ENCODE assay signal across 13 cellular contexts in genomic region chr1:7886346-7886745, GRCh38. TPM values are rescaled to one million over a fixed set of nuclear protein-coding genes. Genes with fewer than 3 reads are reported as not detected.
DNase-seq lines count a peak whose midpoint lies in the region; ATAC-seq, FAIRE-seq and TF ChIP-seq lines count a peak whose summit lies in the region.
"Had no signal": no experiment of that assay in that cellular context is flagged by ENCODE, and none has a peak within 500 bp of the region (broad histone marks: within the 10 kb centered on the region; RNA-seq: fewer than 3 reads in every experiment).

No MANE protein-coding gene starts in this region.

- no peak overlapping the region for H3K27ac Mint-ChIP-seq in activated T-helper 17 cell treated with anti-CD3 and anti-CD28 coated beads, Interleukin-2, amount 50 U/mL, for 72 hours
- no peak overlapping the region for H3K27ac Mint-ChIP-seq in naive thymus-derived CD8-positive, alpha-beta T cell
- H3K27ac Mint-ChIP-seq: activated naive CD8-positive, alpha-beta T cell treated with anti-CD3 and anti-CD28 coated beads, Interleukin-2, amount 10 ng/mL, durations not matched to agents 7 days and 5 days; CD4-positive, CD25-positive, alpha-beta regulatory T cell; endodermal cell; nephron had no signal

- peaks cover 26% of the 10 kb centered on the region for H3K27me3 Mint-ChIP-seq in activated T-helper 17 cell treated with anti-CD3 and anti-CD28 coated beads, Interleukin-2, amount 50 U/mL, for 72 hours
- H3K27me3 Mint-ChIP-seq in naive thymus-derived CD8-positive, alpha-beta T cell: peaks cover 4 to 42% (median 12%) of the 10 kb centered on the region in 5 donors

- TF ChIP-seq EP300 in GM12878 (IDR thresholded peaks at IDR 0.05; ENCODE audit: borderline replicate concordance in 1 of 2, control insufficient read depth in 1 of 2, low read depth in 2 of 2, low read length in 2 of 2): no peak

- H3K4me2 ChIP-seq in GM12878 (ENCODE audit: control insufficient read depth, insufficient read depth): no peak overlapping the region

- H3K9me3 ChIP-seq in GM12878 (replicated peaks; ENCODE audit: control insufficient read depth, insufficient read depth, low read length): no peaks in the 10 kb centered on the region
- no peaks in the 10 kb centered on the region for H3K9me3 ChIP-seq in lower lobe of right lung

- H3K4me1 Mint-ChIP-seq in activated T-helper 17 cell treated with anti-CD3 and anti-CD28 coated beads, Interleukin-2, amount 50 U/mL, for 72 hours: peaks cover 5% of the 10 kb centered on the region
- peaks cover 0 to 5% (median 0%) of the 10 kb centered on the region in 4 donors for H3K4me1 Mint-ChIP-seq in naive thymus-derived CD8-positive, alpha-beta T cell
- H3K4me1 Mint-ChIP-seq: activated naive CD8-positive, alpha-beta T cell treated with anti-CD3 and anti-CD28 coated beads, Interleukin-2, amount 10 ng/mL, durations not matched to agents 7 days and 5 days; endodermal cell; nephron had no signal

- peak; percentile 59 for DNase-seq in DMS79 (lab: John Stamatoyannopoulos, UW)
- peak; percentile 98 for DNase-seq in NCI-H1105 treated with DMSO at 0.1 percent for 48 hours (lab: John Stamatoyannopoulos, UW)
- no peak for DNase-seq in GM12878 (ENCODE audit: low read depth, low spot score)
- no peak for DNase-seq in lower lobe of right lung
- no peak for DNase-seq in RCC 7860 (ENCODE audit: low spot score)
- no peak for DNase-seq in naive thymus-derived CD8-positive, alpha-beta T cell
- DNase-seq: activated naive CD8-positive, alpha-beta T cell treated with anti-CD3 and anti-CD28 coated beads, Interleukin-2, amount 10 ng/mL, durations not matched to agents 7 days and 5 days; CD4-positive, CD25-positive, alpha-beta regulatory T cell; endodermal cell; NCI-H226 had no signal

- no peaks in the 10 kb centered on the region for H3K27me3 ChIP-seq in GM12878 (replicated peaks in 1 of 2; ENCODE audit: control insufficient read depth in 2 of 2, insufficient read depth in 2 of 2, low read length in 1 of 2)
- H3K27me3 ChIP-seq in lower lobe of right lung (ENCODE audit: low read depth): no peaks in the 10 kb centered on the region

- H3K79me2 ChIP-seq in GM12878 (ENCODE audit: control insufficient read depth, insufficient read depth, low read length): no peaks in the 10 kb centered on the region

- no peaks in the 10 kb centered on the region for H4K20me1 ChIP-seq in GM12878 (ENCODE audit: control insufficient read depth, insufficient read depth)

- TF ChIP-seq RAD21 in GM12878 (IDR thresholded peaks at IDR 0.05; ENCODE audit: insufficient read depth, low read depth, low read length): no peak

- ATAC-seq in GM12878 (no peak), lower lobe of right lung (peak in 1 of 2 donors; percentile 53), HG03520 (IDR thresholded peaks at IDR 0.05; ENCODE audit: unreplicated experiment) (no peak)
- ATAC-seq in activated T-helper 17 cell treated with anti-CD3 and anti-CD28 coated beads, Interleukin-2, amount 50 U/mL, for 72 hours (replicated peaks): no peak
- no peak for ATAC-seq in naive thymus-derived CD8-positive, alpha-beta T cell

- no peaks in the 10 kb centered on the region for H3K36me3 ChIP-seq in GM12878 (ENCODE audit: control insufficient read depth in 2 of 2, insufficient read depth in 2 of 2, low read length in 1 of 2)
- no peaks in the 10 kb centered on the region for H3K36me3 ChIP-seq in lower lobe of right lung

- CTCF ChIA-PET in GM12878 (lab: Yijun Ruan, JAX): no interaction called here

- in situ Hi-C loops in GM12878 (cut with MboI): no loop called here

- no TSS peak for BruUV-seq in GM12878 (replicated peaks; lab: Mats Ljungman, UMichigan)

- no peak overlapping the region for H2AFZ ChIP-seq in GM12878 (ENCODE audit: control insufficient read depth, low read depth, low read length)

- TF ChIP-seq CTCF in GM12878 (IDR thresholded peaks at IDR 0.05 in 2 of 3, conservative IDR thresholded peaks at IDR 0.05 in 1 of 3; ENCODE audit: control insufficient read depth in 2 of 3, extremely low read depth in 1 of 3, insufficient read depth in 1 of 3, low read depth in 3 of 3, low read length in 3 of 3): no peak
- TF ChIP-seq CTCF in lower lobe of right lung (IDR thresholded peaks at IDR 0.05): no peak

- intact Hi-C loops in GM12878 (cut with micrococcal nuclease; ENCODE audit: unreplicated experiment): no loop called here
- intact Hi-C loops in lower lobe of right lung (cut with DNase I): no loop called here

- POLR2A ChIA-PET in GM12878 (lab: Charles Lee): no interaction called here
- POLR2A ChIA-PET in naive thymus-derived CD8-positive, alpha-beta T cell (lab: Charles Lee): no interaction called here

- H3K9me3 Mint-ChIP-seq in activated T-helper 17 cell treated with anti-CD3 and anti-CD28 coated beads, Interleukin-2, amount 50 U/mL, for 72 hours: no peaks in the 10 kb centered on the region
- H3K9me3 Mint-ChIP-seq in naive thymus-derived CD8-positive, alpha-beta T cell: peaks cover 0 to 10% (median 0%) of the 10 kb centered on the region in 9 donors
- H3K9me3 Mint-ChIP-seq: endodermal cell, nephron had no signal

- no peak overlapping the region for H3K4me3 Mint-ChIP-seq in activated T-helper 17 cell treated with anti-CD3 and anti-CD28 coated beads, Interleukin-2, amount 50 U/mL, for 72 hours
- H3K4me3 Mint-ChIP-seq in naive thymus-derived CD8-positive, alpha-beta T cell: no peak overlapping the region
- H3K4me3 Mint-ChIP-seq: activated naive CD8-positive, alpha-beta T cell treated with anti-CD3 and anti-CD28 coated beads, Interleukin-2, amount 10 ng/mL, durations not matched to agents 7 days and 5 days; CD4-positive, CD25-positive, alpha-beta regulatory T cell; endodermal cell; nephron had no signal

- no peak overlapping the region for H3K9ac ChIP-seq in GM12878 (ENCODE audit: control insufficient read depth, insufficient read depth, low read length)

- SMC1A ChIA-PET in GM12878 (lab: Charles Lee; ENCODE audit: uncharacterized antibody, unreplicated experiment): no interaction called here

- no peak for FAIRE-seq in GM12878 (lab: Jason Lieb, UNC)
- FAIRE-seq in RCC 7860 (lab: Jason Lieb, UNC): no peak

- 35% methylated on average over 8 of the region's 8 CpGs for WGBS in GM12878 (ENCODE audit: insufficient coverage, insufficient replicate concordance, low lambda C conversion rate, missing lambda C conversion rate)

- H3K4me3 ChIP-seq in GM12878 (no peak overlapping the region), lower lobe of right lung (peak overlapping the region; percentile 17)

- H3K36me3 Mint-ChIP-seq in activated T-helper 17 cell treated with anti-CD3 and anti-CD28 coated beads, Interleukin-2, amount 50 U/mL, for 72 hours (ENCODE audit: low read depth): no peaks in the 10 kb centered on the region
- H3K36me3 Mint-ChIP-seq in naive thymus-derived CD8-positive, alpha-beta T cell: peaks cover 0 to 4% (median 0%) of the 10 kb centered on the region in 3 donors
- H3K36me3 Mint-ChIP-seq: CD4-positive, CD25-positive, alpha-beta regulatory T cell had no signal

- H3K4me1 ChIP-seq in GM12878 (ENCODE audit: control insufficient read depth, insufficient read depth, low read length) (no peaks in the 10 kb centered on the region), lower lobe of right lung (peaks cover 8% of the 10 kb centered on the region)

- H3K27ac ChIP-seq in GM12878 (ENCODE audit: control insufficient read depth, insufficient read depth) (no peak overlapping the region), lower lobe of right lung (no peak overlapping the region)

- RAD21 ChIA-PET in GM12878 (lab: Charles Lee; ENCODE audit: unreplicated experiment): no interaction called here

- no peak for TF ChIP-seq POLR2A in GM12878 (IDR thresholded peaks at IDR 0.05; ENCODE audit: low read depth, low read length)

RNA-seq across cellular contexts. Expression of gene UTS2, which starts 33.5 kb away (rescaled TPM):
- total RNA-seq in GM12878 (2013; cell fraction: nucleolus; rRNA removed): not detected in 2 replicates
- total RNA-seq in GM12878 (2014; rRNA removed) (not detected in 2 replicates), GM12878 (2014; rRNA removed; fragmentation: Illumina TruSeq; extraction: Trizol) (not detected in 2 replicates), GM12878 (2021) (not detected in 2 replicates), lower lobe of right lung (not detected)
- not detected for polyA plus RNA-seq in GM12878 (2011; ENCODE audit: low read depth)
- polyA plus RNA-seq in GM12878 (2011; rRNA removed) (not detected in 2 replicates), GM12878 (2014; fragmentation: Illumina TruSeq; extraction: Trizol) (not detected in 2 replicates), GM12878 (2014; fragmentation: Nextera tagmentation; extraction: Ambion mirVana) (not detected), GM12878 (2014; rRNA removed) (not detected in 2 replicates), GM12878 (2016; fragmentation: Nextera tagmentation; extraction: Ambion mirVana) (not detected)
- polyA plus RNA-seq in GM12878 (2011; cell fraction: cytosol; rRNA removed): not detected in 2 replicates
- polyA plus RNA-seq in GM12878 (2011; cell fraction: nucleus; rRNA removed): not detected in 2 replicates
- not detected in 2 replicates for polyA plus RNA-seq in GM12878 (2012)
- polyA minus RNA-seq in GM12878 (2011; rRNA and poly(A)+ RNA removed): not detected in 2 replicates
- polyA minus RNA-seq in GM12878 (2011; cell fraction: cytosol; rRNA and poly(A)+ RNA removed): not detected in 2 replicates
- polyA minus RNA-seq in GM12878 (2011; cell fraction: nucleus; rRNA and poly(A)+ RNA removed): not detected in 2 replicates
- under 1 TPM in 1 of 2 donors, not detected in 1; 0.58 TPM for total RNA-seq in activated T-helper 17 cell treated with anti-CD3 and anti-CD28 coated beads, Interleukin-2, amount 50 U/mL, for 72 hours
- total RNA-seq in naive thymus-derived CD8-positive, alpha-beta T cell: not detected
- polyA plus RNA-seq in naive thymus-derived CD8-positive, alpha-beta T cell: 1 to 10 TPM in 1 of 3 donors, under 1 TPM in 1, not detected in 1; 0.33 to 2.2 TPM
- total RNA-seq: endodermal cell had no signal

RNA-seq across cellular contexts. Expression of gene TNFRSF9, which starts 54.3 kb away (rescaled TPM):
- 22.8 and 24.3 TPM in 2 replicates for total RNA-seq in GM12878 (2013; cell fraction: nucleolus; rRNA removed)
- total RNA-seq in GM12878 (2014; rRNA removed) (4.0 and 4.4 TPM in 2 replicates), GM12878 (2014; rRNA removed; fragmentation: Illumina TruSeq; extraction: Trizol) (5.9 and 7.0 TPM in 2 replicates), GM12878 (2021) (5.6 and 7.6 TPM in 2 replicates), lower lobe of right lung (0.47 TPM)
- 0.33 TPM for polyA plus RNA-seq in GM12878 (2011; ENCODE audit: low read depth)
- polyA plus RNA-seq in GM12878 (2011; rRNA removed) (24.7 and 25.6 TPM in 2 replicates), GM12878 (2014; fragmentation: Illumina TruSeq; extraction: Trizol) (5.4 and 5.7 TPM in 2 replicates), GM12878 (2014; fragmentation: Nextera tagmentation; extraction: Ambion mirVana) (1 to 10 TPM; 7.5 to 9.2 TPM), GM12878 (2014; rRNA removed) (4.0 and 5.9 TPM in 2 replicates), GM12878 (2016; fragmentation: Nextera tagmentation; extraction: Ambion mirVana) (1 to 10 TPM; 2.0 to 2.2 TPM)
- 17.5 and 21.8 TPM in 2 replicates for polyA plus RNA-seq in GM12878 (2011; cell fraction: cytosol; rRNA removed)
- 7.0 and 7.8 TPM in 2 replicates for polyA plus RNA-seq in GM12878 (2011; cell fraction: nucleus; rRNA removed)
- 1.1 and 1.2 TPM in 2 replicates for polyA plus RNA-seq in GM12878 (2012)
- polyA minus RNA-seq in GM12878 (2011; rRNA and poly(A)+ RNA removed): 36.5 and 45.8 TPM in 2 replicates
- polyA minus RNA-seq in GM12878 (2011; cell fraction: cytosol; rRNA and poly(A)+ RNA removed): 9.9 and 10.0 TPM in 2 replicates
- polyA minus RNA-seq in GM12878 (2011; cell fraction: nucleus; rRNA and poly(A)+ RNA removed): 4.0 and 6.0 TPM in 2 replicates
- 10 to 100 TPM; 22.2 to 40.8 TPM for total RNA-seq in activated T-helper 17 cell treated with anti-CD3 and anti-CD28 coated beads, Interleukin-2, amount 50 U/mL, for 72 hours
- under 1 TPM; 0.05 to 0.25 TPM for total RNA-seq in naive thymus-derived CD8-positive, alpha-beta T cell
- polyA plus RNA-seq in naive thymus-derived CD8-positive, alpha-beta T cell: 1 to 10 TPM in 1 of 3 donors, under 1 TPM in 2; 0.15 to 5.1 (median 0.24) TPM
- total RNA-seq: endodermal cell had no signal

Comparison
In these comparisons a context has a peak if more than half of its experiments do, and no peak if none do; other contexts are left out.
1. DNase-seq: peak in DMS79 (single experiment) and NCI-H1105 treated with DMSO at 0.1 percent for 48 hours (single experiment); none in GM12878 (single experiment), lower lobe of right lung (single experiment), RCC 7860 (single experiment) and naive thymus-derived CD8-positive, alpha-beta T cell (0 of 10).